ENCODE assay signal across 14 cellular contexts in the genomic region with DNA sequence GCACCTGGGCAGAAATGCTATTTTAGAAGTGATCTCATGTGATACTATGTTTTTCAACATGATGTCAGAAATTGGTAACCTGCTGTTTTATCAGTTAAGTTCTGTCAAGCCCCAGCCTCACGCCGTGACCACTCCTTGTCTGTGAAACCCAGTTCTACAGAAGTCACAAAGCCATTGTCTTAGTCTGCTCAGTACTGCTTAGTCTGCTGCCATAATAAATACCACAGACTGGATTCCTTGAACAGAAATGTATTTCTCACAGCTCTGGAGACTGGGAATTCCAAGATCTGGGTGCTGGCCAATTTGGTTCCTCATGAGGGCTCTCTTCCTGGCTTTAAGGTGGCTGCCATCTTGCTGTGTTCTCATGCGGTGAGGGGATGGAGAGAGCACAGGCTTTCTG.
A peak's percentile ranks its signal among the peaks of the same experiment; 100 is the strongest.
DNase-seq lines count a peak whose midpoint lies in the region; ATAC-seq and TF ChIP-seq lines count a peak whose summit lies in the region.
"Had no signal": no experiment of that assay in that cellular context is flagged by ENCODE, and none has a peak within 500 bp of the region (broad histone marks: within the 10 kb centered on the region; RNA-seq: fewer than 3 reads in every experiment).

No MANE protein-coding gene starts in this region.

- no peak overlapping the region; the same call in 1 of the 2 replicates for H2AFZ ChIP-seq in OCI-LY7 (ENCODE audit: low read length)

- H3K27me3 ChIP-seq in body of pancreas (no peaks in the 10 kb centered on the region), mesendoderm (ENCODE audit: insufficient read depth, low read length, poor library complexity) (no peaks in the 10 kb centered on the region)

- H3K27ac ChIP-seq in body of pancreas (peak overlapping the region; percentile 13 to 79 (median 62)), mesendoderm (ENCODE audit: low read depth, low read length) (no peak overlapping the region), OCI-LY7 (ENCODE audit: low read depth, low read length, poor library complexity, severe bottlenecking) (no peak overlapping the region), coronary artery (peak overlapping the region in 1 of 2 donors; percentile 52)

- H3K36me3 Mint-ChIP-seq in stimulated activated naive CD8-positive, alpha-beta T cell treated with anti-CD3 and anti-CD28 coated beads, Interleukin-15, Interleukin-2, amounts not matched to agents 100 ng/mL and 50 ng/mL, for 24 hours (ENCODE audit: low read depth) = peaks cover 43% of the 10 kb centered on the region
- no peaks in the 10 kb centered on the region for H3K36me3 Mint-ChIP-seq in Calu3 (ENCODE audit: insufficient read depth, unreplicated experiment)
- H3K36me3 Mint-ChIP-seq: type B pancreatic cell had no signal

- intact Hi-C loops in body of pancreas (cut with DNase I) (no loop called here), OCI-LY7 (cut with micrococcal nuclease; ENCODE audit: unreplicated experiment) (no loop called here), Calu3 (cut with micrococcal nuclease; ENCODE audit: unreplicated experiment) (no loop called here)

- WGBS in body of pancreas, 2 donors = 27 to 31% methylated on average over 3 of the region's 3 CpGs
- no CpG with 5 or more reads among the region's 3 CpGs for WGBS in mesendoderm (ENCODE audit: extremely low coverage, insufficient coverage, low lambda C conversion rate)

- H4K8ac ChIP-seq in mesendoderm (ENCODE audit: low read depth, low read length) = no peak overlapping the region

- no peaks in the 10 kb centered on the region for H3K36me3 ChIP-seq in body of pancreas (replicated peaks in 1 of 2; ENCODE audit: insufficient read depth in 1 of 2, low read depth in 2 of 2)
- H3K36me3 ChIP-seq in mesendoderm (ENCODE audit: control insufficient read depth, insufficient read depth, low read length) = no peaks in the 10 kb centered on the region
- H3K36me3 ChIP-seq in OCI-LY7 (ENCODE audit: insufficient read depth, low read length) = no peaks in the 10 kb centered on the region

- H3K23ac ChIP-seq in mesendoderm (ENCODE audit: low read length) = no peak overlapping the region

- no peaks in the 10 kb centered on the region for H3K27me3 Mint-ChIP-seq in stimulated activated naive CD8-positive, alpha-beta T cell treated with anti-CD3 and anti-CD28 coated beads, Interleukin-15, Interleukin-2, amounts not matched to agents 100 ng/mL and 50 ng/mL, for 24 hours
- H3K27me3 Mint-ChIP-seq in Calu3 (ENCODE audit: unreplicated experiment) = no peaks in the 10 kb centered on the region
- H3K27me3 Mint-ChIP-seq: progenitor cell of endocrine pancreas, type B pancreatic cell had no signal

- H3K4me3 ChIP-seq in body of pancreas = no peak overlapping the region
- no peak overlapping the region for H3K4me3 ChIP-seq in mesendoderm (ENCODE audit: low read length)
- H3K4me3 ChIP-seq in OCI-LY7 (ENCODE audit: low read depth, low read length, poor library complexity, severe bottlenecking) = no peak overlapping the region
- no peak overlapping the region for H3K4me3 ChIP-seq in coronary artery

- H3K9me3 ChIP-seq in body of pancreas (no peaks in the 10 kb centered on the region), OCI-LY7 (ENCODE audit: low read length) (no peaks in the 10 kb centered on the region; the same call in 1 of the 2 replicates)

- no peak overlapping the region for H3K4ac ChIP-seq in mesendoderm (ENCODE audit: low read depth, low read length)

- H2BK5ac ChIP-seq in mesendoderm (ENCODE audit: low read length) = no peak overlapping the region

- H4K20me1 ChIP-seq in OCI-LY7 (ENCODE audit: insufficient read depth, low read length) = no peaks in the 10 kb centered on the region

- no peaks in the 10 kb centered on the region for H3K9me2 ChIP-seq in OCI-LY7 (ENCODE audit: insufficient read depth, low read length)

- H3K9me3 Mint-ChIP-seq in stimulated activated naive CD8-positive, alpha-beta T cell treated with anti-CD3 and anti-CD28 coated beads, Interleukin-15, Interleukin-2, amounts not matched to agents 100 ng/mL and 50 ng/mL, for 24 hours = no peaks in the 10 kb centered on the region
- no peaks in the 10 kb centered on the region for H3K9me3 Mint-ChIP-seq in Calu3 (ENCODE audit: low read depth, unreplicated experiment)
- H3K9me3 Mint-ChIP-seq: IgD-negative memory B cell, type B pancreatic cell had no signal

- no peaks in the 10 kb centered on the region for H3K79me2 ChIP-seq in mesendoderm (ENCODE audit: control insufficient read depth, insufficient read depth, low read length)
- H3K79me2 ChIP-seq in OCI-LY7 (ENCODE audit: insufficient read depth, low read depth, low read length) = no peaks in the 10 kb centered on the region

- no peak overlapping the region for H3K56ac ChIP-seq in mesendoderm (ENCODE audit: low read length)

- H3K18ac ChIP-seq in mesendoderm (ENCODE audit: low read length) = no peak overlapping the region

- H2AK5ac ChIP-seq in mesendoderm (ENCODE audit: low read length) = no peak overlapping the region

- DNase-seq in stimulated activated naive CD8-positive, alpha-beta T cell treated with anti-CD3 and anti-CD28 coated beads, Interleukin-15, Interleukin-2, amounts not matched to agents 100 U/mL and 50 U/mL, for 24 hours = no peak
- DNase-seq in body of pancreas (no peak), mesendoderm (peak; percentile 70), OCI-LY7 (ENCODE audit: low spot score) (no peak), coronary artery (ENCODE audit: low spot score) (no peak), GM13976 (ENCODE audit: low spot score) (no peak), Calu3 (no peak)
- DNase-seq: cerebellar nuclear complex, foreskin melanocyte had no signal

- TF ChIP-seq CTCF in body of pancreas (IDR thresholded peaks at IDR 0.05) = no peak
- no peak for TF ChIP-seq CTCF in OCI-LY7 (conservative IDR thresholded peaks at IDR 0.05; ENCODE audit: low read length)
- TF ChIP-seq CTCF in coronary artery (IDR thresholded peaks at IDR 0.05) = no peak
- TF ChIP-seq CTCF in GM13976 (IDR thresholded peaks at IDR 0.05; ENCODE audit: borderline replicate concordance, control extremely low read depth, extremely low read depth, insufficient read depth, missing control alignments) = no peak
- no peak for TF ChIP-seq CTCF in Calu3 (IDR thresholded peaks at IDR 0.05; ENCODE audit: unreplicated experiment)

- CTCF ChIA-PET in OCI-LY7 (lab: Charles Lee; ENCODE audit: unreplicated experiment) (interaction anchor here (0.6 kb wide), 1 partner anchor 72 kb away, joined by 3 read pairs; no protein-coding TSS in a partner anchor), Calu3 (lab: Charles Lee) (interaction anchor here (1.0 kb wide), 1 partner anchor 104 kb away, joined by 3 read pairs; no protein-coding TSS in a partner anchor)

- POLR2A ChIA-PET in OCI-LY7 (lab: Charles Lee) = interaction anchor here (1.7 to 17.0 kb wide), 3 partner anchors 22 to 263 kb away, joined by 3 to 333 read pairs (median 6); no protein-coding TSS in a partner anchor

- H2BK15ac ChIP-seq in mesendoderm (replicated peaks; ENCODE audit: low read depth) = no peak overlapping the region

- H3K4me2 ChIP-seq in mesendoderm (ENCODE audit: low read length) = no peak overlapping the region
- no peak overlapping the region for H3K4me2 ChIP-seq in OCI-LY7 (ENCODE audit: low read length)

- no peaks in the 10 kb centered on the region for H3K79me1 ChIP-seq in mesendoderm (ENCODE audit: low read length)

- H3K9ac ChIP-seq in mesendoderm (ENCODE audit: low read length) = no peak overlapping the region

- H3K4me1 Mint-ChIP-seq in stimulated activated naive CD8-positive, alpha-beta T cell treated with anti-CD3 and anti-CD28 coated beads, Interleukin-15, Interleukin-2, amounts not matched to agents 100 ng/mL and 50 ng/mL, for 24 hours (ENCODE audit: low read depth) = peaks cover 87% of the 10 kb centered on the region
- H3K4me1 Mint-ChIP-seq in Calu3 (ENCODE audit: low read depth, unreplicated experiment) = peaks cover 18% of the 10 kb centered on the region

- H4K5ac ChIP-seq in mesendoderm (ENCODE audit: low read length) = no peak overlapping the region

- H3K27ac Mint-ChIP-seq in stimulated activated naive CD8-positive, alpha-beta T cell treated with anti-CD3 and anti-CD28 coated beads, Interleukin-15, Interleukin-2, amounts not matched to agents 100 ng/mL and 50 ng/mL, for 24 hours = peak overlapping the region; percentile 99
- H3K27ac Mint-ChIP-seq in Calu3 (ENCODE audit: unreplicated experiment) = no peak overlapping the region
- H3K27ac Mint-ChIP-seq: IgD-negative memory B cell, progenitor cell of endocrine pancreas, type B pancreatic cell had no signal

- H3K4me3 Mint-ChIP-seq in stimulated activated naive CD8-positive, alpha-beta T cell treated with anti-CD3 and anti-CD28 coated beads, Interleukin-15, Interleukin-2, amounts not matched to agents 100 ng/mL and 50 ng/mL, for 24 hours = no peak overlapping the region
- H3K4me3 Mint-ChIP-seq in Calu3 (ENCODE audit: low read depth, unreplicated experiment) = no peak overlapping the region
- H3K4me3 Mint-ChIP-seq: IgD-negative memory B cell, type B pancreatic cell had no signal

- H3K4me1 ChIP-seq in body of pancreas (peaks cover 22% of the 10 kb centered on the region), mesendoderm (ENCODE audit: control insufficient read depth, low read depth, low read length) (peaks cover 11% of the 10 kb centered on the region), OCI-LY7 (ENCODE audit: insufficient read depth, low read length, poor library complexity, severe bottlenecking) (peaks cover 63% of the 10 kb centered on the region)

- H2BK120ac ChIP-seq in mesendoderm (ENCODE audit: low read depth, low read length) = no peak overlapping the region

- no peak for TF ChIP-seq POLR2A in body of pancreas (IDR thresholded peaks at IDR 0.05)

- no TSS peak for BruUV-seq in OCI-LY7 (replicated peaks; lab: Mats Ljungman, UMichigan)
- no TSS peak for BruUV-seq in Calu3 (replicated peaks; lab: Mats Ljungman, UMichigan)

- in situ Hi-C loops in GM13976 (cut with MboI; ENCODE audit: low sequenced_read_pairs, unreplicated experiment) = no loop called here

- ATAC-seq in stimulated activated naive CD8-positive, alpha-beta T cell treated with anti-CD3 and anti-CD28 coated beads, Interleukin-15, Interleukin-2, amounts not matched to agents 100 U/mL and 50 U/mL, for 24 hours = no peak
- peak; percentile 22 for ATAC-seq in body of pancreas
- ATAC-seq: HCT116 had no signal

Comparison
In these comparisons a context has a peak if more than half of its experiments do, and no peak if none do; other contexts are left out.
1. H3K27ac ChIP-seq: peak in body of pancreas (4 of 4); none in mesendoderm (single experiment) and OCI-LY7 (single experiment).